ENCODE assay signal across 8 cellular contexts in the genomic region with DNA sequence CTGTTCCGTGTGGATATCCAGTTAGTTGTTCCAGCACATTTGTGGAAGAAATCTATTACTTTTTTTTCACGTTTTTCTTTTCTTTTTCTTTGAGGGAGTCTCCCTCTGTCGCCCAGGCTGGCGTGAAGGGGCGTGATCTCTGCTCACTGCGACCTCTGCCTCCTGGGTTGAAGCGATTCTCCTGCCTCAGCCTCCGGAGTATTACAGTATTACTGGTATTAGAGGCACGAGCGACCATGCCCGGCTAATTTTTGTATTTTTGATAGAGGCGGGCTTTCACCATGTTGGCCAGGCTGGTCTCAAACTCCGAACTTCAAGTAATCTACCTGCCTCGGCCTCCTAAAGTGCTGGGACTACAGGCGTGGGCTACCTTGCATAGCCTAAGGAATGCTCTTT. TPM values are rescaled to one million over a fixed set of nuclear protein-coding genes. Genes with fewer than 3 reads are reported as not detected.
DNase-seq lines count a peak whose midpoint lies in the region; ATAC-seq and TF ChIP-seq lines count a peak whose summit lies in the region.

No MANE protein-coding gene starts in this region.

- H3K27ac Mint-ChIP-seq in CD4-positive, alpha-beta T cell = peak overlapping the region; percentile 89
- H3K27ac Mint-ChIP-seq in endothelial cell (ENCODE audit: unreplicated experiment) = peak overlapping the region; percentile 94

- peaks cover 0 to 5% (median 0%) of the 10 kb centered on the region in 4 donors for H3K4me1 ChIP-seq in Peyer's patch
- H3K4me1 ChIP-seq in ovary (ENCODE audit: insufficient read depth) = peaks cover 2% of the 10 kb centered on the region

- no peak for ATAC-seq in CD4-positive, alpha-beta T cell (ENCODE audit: poor library complexity)
- ATAC-seq in HG03460 (IDR thresholded peaks at IDR 0.05; ENCODE audit: unreplicated experiment) = no peak
- no peak for ATAC-seq in GM21528 (IDR thresholded peaks at IDR 0.05; ENCODE audit: low FRiP score, unreplicated experiment)

- peaks cover 16% of the 10 kb centered on the region for H3K36me3 Mint-ChIP-seq in CD4-positive, alpha-beta T cell (ENCODE audit: low read depth)
- H3K36me3 Mint-ChIP-seq in endothelial cell (ENCODE audit: low read depth, unreplicated experiment) = peaks cover 10% of the 10 kb centered on the region

- H3K4me3 Mint-ChIP-seq in CD4-positive, alpha-beta T cell = peak overlapping the region; percentile 90
- H3K4me3 Mint-ChIP-seq in endothelial cell (ENCODE audit: unreplicated experiment) = peak overlapping the region; percentile 92

- H3K36me3 ChIP-seq in Peyer's patch (no peaks in the 10 kb centered on the region), ovary (no peaks in the 10 kb centered on the region)

- H3K4me3 ChIP-seq in Peyer's patch (peak overlapping the region in 3 of 4 donors; percentile 51 to 81 (median 76)), ovary (no peak overlapping the region)

- H3K27ac ChIP-seq in CD4-positive, alpha-beta T cell (ENCODE audit: low read depth, low read length) = no peak overlapping the region
- H3K27ac ChIP-seq in Peyer's patch (peak overlapping the region; percentile 69 to 88 (median 86)), ovary (peak overlapping the region; percentile 80 to 82)

- 29 to 39% (median 39%) methylated on average over 15 of the region's 15 CpGs for WGBS in ovary, 3 donors

- intact Hi-C loops in CD4-positive, alpha-beta T cell (cut with DNase I, micrococcal nuclease) = loop anchor here in 1 of 2 experiments (2.0 to 5.0 kb wide), 4 partner anchors 44 to 394 kb away; a partner anchor contains a TSS
- intact Hi-C loops in ovary (cut with DNase I) = no loop called here

- no peak for TF ChIP-seq EP300 in ovary (IDR thresholded peaks at IDR 0.05)

- H3K27me3 Mint-ChIP-seq in CD4-positive, alpha-beta T cell = no peaks in the 10 kb centered on the region
- H3K27me3 Mint-ChIP-seq in endothelial cell (ENCODE audit: unreplicated experiment) = peaks cover 10% of the 10 kb centered on the region

- TF ChIP-seq POLR2A in Peyer's patch (IDR thresholded peaks at IDR 0.05) = no peak
- no peak for TF ChIP-seq POLR2A in ovary (IDR thresholded peaks at IDR 0.05)

- POLR2A ChIA-PET in CD4-positive, alpha-beta T cell (lab: Charles Lee) = interaction anchor here (1.3 kb wide), 1 partner anchor 54 kb away, joined by 3 read pairs; no protein-coding TSS in a partner anchor

- no peaks in the 10 kb centered on the region for H3K9me3 ChIP-seq in CD4-positive, alpha-beta T cell (ENCODE audit: control insufficient read depth, low read length)
- H3K9me3 ChIP-seq in Peyer's patch (no peaks in the 10 kb centered on the region), ovary (no peaks in the 10 kb centered on the region)

- CTCF ChIA-PET in CD4-positive, alpha-beta T cell (lab: Charles Lee) = no interaction called here

- H3K9me3 Mint-ChIP-seq in CD4-positive, alpha-beta T cell = no peaks in the 10 kb centered on the region
- H3K9me3 Mint-ChIP-seq in endothelial cell (ENCODE audit: unreplicated experiment) = no peaks in the 10 kb centered on the region

- TF ChIP-seq CTCF in CD4-positive, alpha-beta T cell (IDR thresholded peaks at IDR 0.05) = no peak
- no peak for TF ChIP-seq CTCF in Peyer's patch (IDR thresholded peaks at IDR 0.05)
- TF ChIP-seq CTCF in endothelial cell (IDR thresholded peaks at IDR 0.05; ENCODE audit: unreplicated experiment) = no peak
- TF ChIP-seq CTCF in ovary (IDR thresholded peaks at IDR 0.05) = no peak

- H3K4me1 Mint-ChIP-seq in CD4-positive, alpha-beta T cell (ENCODE audit: low read depth) = peaks cover 34% of the 10 kb centered on the region
- H3K4me1 Mint-ChIP-seq in endothelial cell (ENCODE audit: unreplicated experiment) = peaks cover 23% of the 10 kb centered on the region

- no peak for DNase-seq in CD4-positive, alpha-beta T cell
- DNase-seq in Peyer's patch = no peak
- no peak for DNase-seq in endothelial cell (ENCODE audit: low spot score)
- peak in 1 of 5 donors; percentile 25 for DNase-seq in ovary
- no peak for DNase-seq in Kasumi-1 (lab: John Stamatoyannopoulos, UW)
- no peak for DNase-seq in dermis blood vessel endothelial cell

- H3K27me3 ChIP-seq in CD4-positive, alpha-beta T cell (ENCODE audit: control insufficient read depth, insufficient read depth, low read length) = no peaks in the 10 kb centered on the region
- H3K27me3 ChIP-seq in Peyer's patch = no peaks in the 10 kb centered on the region
- no peaks in the 10 kb centered on the region for H3K27me3 ChIP-seq in ovary

RNA-seq across cellular contexts. Expression of a gene that starts 43.6 kb away (rescaled TPM):
- 10 to 100 TPM; 14.6 to 15.5 TPM for total RNA-seq in CD4-positive, alpha-beta T cell
- total RNA-seq in Peyer's patch (10 to 100 TPM; 14.5 to 19.0 (median 16.3) TPM), endothelial cell (ENCODE audit: unreplicated experiment) (29.9 TPM), ovary (10 to 100 TPM in 6 of 7 donors, 1 to 10 TPM in 1; 9.9 to 21.5 (median 17.7) TPM), dermis blood vessel endothelial cell (11.9 and 15.7 TPM in 2 replicates)
- 1 to 10 TPM; 5.9 to 6.6 TPM for polyA plus RNA-seq in ovary

RNA-seq across cellular contexts. Expression of a gene that starts 53.1 kb away (rescaled TPM):
- 10 to 100 TPM; 58.7 to 60.2 TPM for total RNA-seq in CD4-positive, alpha-beta T cell
- 10 to 100 TPM; 26.6 to 96.6 (median 38.6) TPM for total RNA-seq in Peyer's patch
- total RNA-seq in endothelial cell (ENCODE audit: unreplicated experiment) = 40.0 TPM
- total RNA-seq in ovary = 10 to 100 TPM; 50.8 to 84.9 (median 59.0) TPM
- polyA plus RNA-seq in ovary = 10 to 100 TPM; 65.2 to 66.8 TPM
- 40.9 and 72.3 TPM in 2 replicates for total RNA-seq in dermis blood vessel endothelial cell
